Comparison of ENCODE assay signal across 28 cellular contexts in genomic region chr18:50451100-50451842, GRCh38.
"Had no signal": no experiment of that assay in that cellular context is flagged by ENCODE, and none has a peak within 500 bp of the region (broad histone marks: within the 10 kb centered on the region; RNA-seq: fewer than 3 reads in every experiment).

No MANE protein-coding gene starts in this region.

- H3K36me3 ChIP-seq: brain microvascular endothelial cell, MG63, Peyer's patch, SJCRH30 had no signal

- H3K9me3 ChIP-seq: MG63, Peyer's patch, SJCRH30, SK-N-SH had no signal

- DNase-seq: activated CD4-positive, alpha-beta memory T cell treated with anti-CD3 and anti-CD28 coated beads for 36 hours; activated CD4-positive, alpha-beta T cell treated with anti-CD3 and anti-CD28 coated beads, Interleukin-2, amount 10 ng/mL, durations not matched to agents 7 days and 5 days; activated CD4-positive, CD25-positive, alpha-beta regulatory T cell; activated gamma-delta T cell treated with Interleukin-2 at 50 U/mL for 16 hours; activated naive CD4-positive, alpha-beta T cell treated with anti-CD3 and anti-CD28 coated beads, Interleukin-2, amount 10 ng/mL, durations not matched to agents 7 days and 5 days; activated naive CD8-positive, alpha-beta T cell treated with anti-CD3 and anti-CD28 coated beads for 36 hours; activated T-cell treated with anti-CD3 and anti-CD28 coated beads for 4 hours; activated T-cell treated with anti-CD3 and anti-CD28 coated beads, Interleukin-2, amount 50 U/mL, for 48 hours; brain microvascular endothelial cell; caudate nucleus; MG63; MV-4-11; NCI-H1092 treated with DMSO at 0.1 percent for 48 hours; NCI-H1417 treated with DMSO at 0.1 percent for 48 hours; NCI-H1694; NCI-H2029; NCI-H2107; NCI-H2171 treated with DMSO at 0.1 percent for 48 hours; NCI-H226; NCI-H526 treated with DMSO at 0.1 percent for 48 hours; NK-92 treated with Interleukin-12 subunit alpha and Interleukin-12 subunit beta, amount 100 ng/mL, for 24 hours; Peyer's patch; Right ventricle myocardium superior; SJCRH30; SK-N-SH; T-helper 1 cell had no signal

- H3K27me3 ChIP-seq: brain microvascular endothelial cell, MG63, Peyer's patch, SJCRH30 had no signal

- H3K27ac ChIP-seq: brain microvascular endothelial cell, Peyer's patch, RWPE1, SJCRH30, VCaP had no signal

- H3K4me3 ChIP-seq: MG63, Peyer's patch, SJCRH30 had no signal

- H3K4me1 ChIP-seq: Peyer's patch, SJCRH30 had no signal

- H3K9ac ChIP-seq: SK-N-SH had no signal

- H3K4me2 ChIP-seq: SK-N-SH had no signal
